ENCODE assay signal across 18 cellular contexts in genomic region chr2:113058411-113058994, GRCh38. TPM values are rescaled to one million over a fixed set of nuclear protein-coding genes. Genes with fewer than 3 reads are reported as not detected.
"Had no signal": no experiment of that assay in that cellular context is flagged by ENCODE, and none has a peak within 500 bp of the region (broad histone marks: within the 10 kb centered on the region; RNA-seq: fewer than 3 reads in every experiment).

No MANE protein-coding gene starts in this region.

- ATAC-seq: activated naive CD4-positive, alpha-beta T cell treated with anti-CD3 and anti-CD28 coated beads, Interleukin-2, amount 50 U/mL, for 72 hours; gastroesophageal sphincter; heart right ventricle; natural killer cell; right cardiac atrium; stimulated activated naive CD8-positive, alpha-beta T cell treated with anti-CD3 and anti-CD28 coated beads, Interleukin-15, amount 100 ng/mL, for 72 hours; upper lobe of right lung had no signal

- H3K27me3 ChIP-seq: upper lobe of right lung had no signal

- H3K36me3 ChIP-seq: gastroesophageal sphincter, heart right ventricle, left ventricle myocardium inferior, spleen, upper lobe of right lung had no signal

- H3K9me3 ChIP-seq: upper lobe of right lung had no signal

- H3K4me1 Mint-ChIP-seq: stimulated activated naive CD8-positive, alpha-beta T cell treated with anti-CD3 and anti-CD28 coated beads, Interleukin-15, amount 100 ng/mL, for 72 hours had no signal

- H3K4me3 ChIP-seq: gastroesophageal sphincter, heart right ventricle, left ventricle myocardium inferior, SK-N-MC, spleen, upper lobe of right lung had no signal

- H3K27ac ChIP-seq: gastroesophageal sphincter, heart right ventricle, left ventricle myocardium inferior, SK-N-MC, spleen, upper lobe of right lung had no signal

- H3K27ac Mint-ChIP-seq: activated naive CD4-positive, alpha-beta T cell treated with anti-CD3 and anti-CD28 coated beads, Interleukin-2, amount 50 U/mL, for 72 hours; natural killer cell had no signal

- DNase-seq: activated CD4-positive, CD25-positive, alpha-beta regulatory T cell treated with anti-CD3 and anti-CD28 coated beads, Interleukin-2, amount 50 U/mL, for 72 hours; caudate nucleus; heart right ventricle; left ventricle myocardium inferior; mesenchymal stem cell; natural killer cell; right cardiac atrium; spleen; stimulated activated CD4-positive, alpha-beta T cell treated with anti-CD3 and anti-CD28 coated beads, Interleukin-1b, Interleukin-23, amount 100 ng/mL, for 48 hours; stimulated activated naive CD8-positive, alpha-beta T cell treated with anti-CD3 and anti-CD28 coated beads, Interleukin-15, amount 100 ng/mL, for 72 hours; T1000; upper lobe of right lung had no signal

- H3K4me3 Mint-ChIP-seq: natural killer cell; stimulated activated naive CD8-positive, alpha-beta T cell treated with anti-CD3 and anti-CD28 coated beads, Interleukin-15, amount 100 ng/mL, for 72 hours had no signal

- H3K9me3 Mint-ChIP-seq: natural killer cell had no signal

- H3K4me1 ChIP-seq: gastroesophageal sphincter, heart right ventricle, left ventricle myocardium inferior, spleen, upper lobe of right lung had no signal

- H3K27me3 Mint-ChIP-seq: stimulated activated naive CD8-positive, alpha-beta T cell treated with anti-CD3 and anti-CD28 coated beads, Interleukin-15, amount 100 ng/mL, for 72 hours had no signal

RNA-seq across cellular contexts. Expression of gene IL36RN, which starts 0.5 kb away (rescaled TPM):
- total RNA-seq: activated naive CD4-positive, alpha-beta T cell treated with anti-CD3 and anti-CD28 coated beads, Interleukin-2, amount 50 U/mL, for 72 hours; heart right ventricle; left ventricle myocardium inferior; natural killer cell; posterior vena cava; right cardiac atrium; spleen; temporal lobe; upper lobe of right lung had no signal
- polyA plus RNA-seq: heart right ventricle, right cardiac atrium, spleen had no signal

RNA-seq across cellular contexts. Expression of gene IL36B, which starts 5.8 kb away (rescaled TPM):
- total RNA-seq: activated naive CD4-positive, alpha-beta T cell treated with anti-CD3 and anti-CD28 coated beads, Interleukin-2, amount 50 U/mL, for 72 hours; gastroesophageal sphincter; heart right ventricle; kidney epithelial cell; left ventricle myocardium inferior; natural killer cell; posterior vena cava; right cardiac atrium; spleen; temporal lobe; upper lobe of right lung had no signal
- polyA plus RNA-seq: heart right ventricle, right cardiac atrium, spleen had no signal

RNA-seq across cellular contexts. Expression of gene IL1F10, which starts 9.3 kb away (rescaled TPM):
- total RNA-seq: activated naive CD4-positive, alpha-beta T cell treated with anti-CD3 and anti-CD28 coated beads, Interleukin-2, amount 50 U/mL, for 72 hours; gastroesophageal sphincter; heart right ventricle; kidney epithelial cell; left ventricle myocardium inferior; natural killer cell; posterior vena cava; right cardiac atrium; spleen; temporal lobe; upper lobe of right lung had no signal
- polyA plus RNA-seq: heart right ventricle, right cardiac atrium, spleen had no signal

RNA-seq across cellular contexts. Expression of gene IL36A, which starts 53.2 kb away (rescaled TPM):
- total RNA-seq: activated naive CD4-positive, alpha-beta T cell treated with anti-CD3 and anti-CD28 coated beads, Interleukin-2, amount 50 U/mL, for 72 hours; heart right ventricle; kidney epithelial cell; left ventricle myocardium inferior; natural killer cell; posterior vena cava; right cardiac atrium; spleen; temporal lobe; upper lobe of right lung had no signal
- polyA plus RNA-seq: heart right ventricle, right cardiac atrium had no signal
